ENCODE assay signal across 17 cellular contexts in the genomic region with DNA sequence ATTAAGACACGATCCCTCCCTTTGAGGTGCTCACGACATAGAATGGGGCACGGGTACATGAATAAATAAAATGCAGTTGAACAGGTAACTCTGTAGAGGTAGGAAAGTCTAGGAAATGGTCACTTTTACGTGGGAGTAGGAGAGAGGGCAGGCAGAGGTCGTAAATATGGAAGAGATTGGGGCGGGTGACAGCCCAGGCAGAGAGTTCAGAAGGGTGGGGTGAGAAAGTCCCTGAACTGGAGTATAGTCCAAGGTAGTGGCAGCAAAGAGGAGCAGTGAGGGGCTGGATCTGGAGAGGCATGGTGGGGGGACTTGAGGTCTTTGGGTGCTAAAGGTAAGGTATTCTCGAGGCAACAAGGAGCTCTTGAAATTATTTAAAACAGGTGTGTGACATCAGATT.
DNase-seq lines count a peak whose midpoint lies in the region; ATAC-seq, FAIRE-seq and TF ChIP-seq lines count a peak whose summit lies in the region.
"Had no signal": no experiment of that assay in that cellular context is flagged by ENCODE, and none has a peak within 500 bp of the region (broad histone marks: within the 10 kb centered on the region; RNA-seq: fewer than 3 reads in every experiment).

No MANE protein-coding gene starts in this region.

- no peaks in the 10 kb centered on the region for H3K27me3 ChIP-seq in ascending aorta
- no peaks in the 10 kb centered on the region for H3K27me3 ChIP-seq in hepatocyte
- H3K27me3 ChIP-seq in ovary, result no peaks in the 10 kb centered on the region
- H3K27me3 ChIP-seq in thyroid gland, result no peaks in the 10 kb centered on the region
- H3K27me3 ChIP-seq: foreskin keratinocyte had no signal

- TF ChIP-seq CTCF in ascending aorta (IDR thresholded peaks at IDR 0.05) (no peak), hepatocyte (IDR thresholded peaks at IDR 0.05; ENCODE audit: poor library complexity) (no peak), ovary (IDR thresholded peaks at IDR 0.05) (no peak), thyroid gland (IDR thresholded peaks at IDR 0.05) (no peak)

- H3K36me3 ChIP-seq in ascending aorta (no peaks in the 10 kb centered on the region), hepatocyte (replicated peaks; ENCODE audit: insufficient read depth, low read depth) (no peaks in the 10 kb centered on the region), ovary (no peaks in the 10 kb centered on the region), thyroid gland (no peaks in the 10 kb centered on the region)

- no peak overlapping the region for H3K4me2 ChIP-seq in hepatocyte
- H3K4me2 ChIP-seq: PC-9 had no signal

- no peaks in the 10 kb centered on the region for H3K79me2 ChIP-seq in hepatocyte

- ATAC-seq in GM18858 (IDR thresholded peaks at IDR 0.05; ENCODE audit: unreplicated experiment), result no peak
- no peak for ATAC-seq in GM18502 (IDR thresholded peaks at IDR 0.05; ENCODE audit: poor library complexity, unreplicated experiment)
- ATAC-seq: foreskin keratinocyte; stimulated activated naive CD8-positive, alpha-beta T cell treated with anti-CD3 and anti-CD28 coated beads, Interleukin-15, Interleukin-2, amounts not matched to agents 100 U/mL and 50 U/mL, for 24 hours had no signal

- TF ChIP-seq POLR2A in ovary (IDR thresholded peaks at IDR 0.05) (no peak), thyroid gland (IDR thresholded peaks at IDR 0.05) (no peak), GM12891 (IDR thresholded peaks at IDR 0.05; ENCODE audit: low read depth, low read length) (no peak)

- WGBS in hepatocyte (ENCODE audit: low lambda C conversion rate, missing lambda C conversion rate), result 70% methylated on average over 7 of the region's 7 CpGs
- 65 to 81% (median 77%) methylated on average over 7 of the region's 7 CpGs for WGBS in ovary, 3 donors
- 89 to 92% methylated on average over 7 of the region's 7 CpGs for WGBS in thyroid gland, 2 donors

- H3K27ac ChIP-seq in ascending aorta, result peak overlapping the region; percentile 40 to 72
- H3K27ac ChIP-seq in hepatocyte, result peak overlapping the region; percentile 20
- peak overlapping the region; percentile 69 to 80 for H3K27ac ChIP-seq in ovary
- peak overlapping the region; percentile 16 to 56 (median 55) for H3K27ac ChIP-seq in thyroid gland
- H3K27ac ChIP-seq: foreskin keratinocyte, PC-9 had no signal

- peaks cover 0 to 6% of the 10 kb centered on the region in 2 donors for H3K4me1 ChIP-seq in ascending aorta
- H3K4me1 ChIP-seq in hepatocyte (ENCODE audit: insufficient read depth), result no peaks in the 10 kb centered on the region
- H3K4me1 ChIP-seq in ovary (ENCODE audit: insufficient read depth), result peaks cover 7% of the 10 kb centered on the region
- H3K4me1 ChIP-seq in thyroid gland, result peaks cover 0 to 7% of the 10 kb centered on the region in 2 donors
- H3K4me1 ChIP-seq: foreskin keratinocyte had no signal

- DNase-seq in ascending aorta (ENCODE audit: low spot score in 2 of 2) (no peak), hepatocyte (ENCODE audit: low spot score) (no peak), ovary (peak in 1 of 5 donors; percentile 17), thyroid gland (no peak), GM12891 (ENCODE audit: insufficient read length, low spot score) (no peak), activated gamma-delta T cell (lab: John Stamatoyannopoulos, UW) (no peak)
- DNase-seq: activated CD4-positive, alpha-beta T cell treated with anti-CD3 and anti-CD28 coated beads, Interleukin-2, amount 50 U/mL, for 48 hours; activated naive CD8-positive, alpha-beta T cell treated with anti-CD3 and anti-CD28 coated beads, Interleukin-2, amount 10 ng/mL, durations not matched to agents 7 days and 5 days; activated T-cell treated with anti-CD3 and anti-CD28 coated beads, Interleukin-2, amount 50 U/mL, for 24 hours; central memory CD4-positive, alpha-beta T cell; foreskin keratinocyte; NCI-H524 treated with DMSO at 0.1 percent for 48 hours; PC-9; stimulated activated CD4-positive, alpha-beta T cell treated with anti-CD3 and anti-CD28 coated beads, Interleukin-15, amount 100 ng/mL, for 24 hours; stimulated activated naive CD8-positive, alpha-beta T cell treated with anti-CD3 and anti-CD28 coated beads, Interleukin-15, Interleukin-2, amounts not matched to agents 100 U/mL and 50 U/mL, for 24 hours had no signal

- intact Hi-C loops in ascending aorta (cut with DNase I), result no loop called here
- intact Hi-C loops in ovary (cut with DNase I), result no loop called here
- intact Hi-C loops in thyroid gland (cut with DNase I), result no loop called here

- H3K4me3 ChIP-seq in ascending aorta, result no peak overlapping the region
- no peak overlapping the region for H3K4me3 ChIP-seq in hepatocyte
- no peak overlapping the region for H3K4me3 ChIP-seq in ovary
- no peak overlapping the region for H3K4me3 ChIP-seq in thyroid gland (replicated peaks in 1 of 3)
- H3K4me3 ChIP-seq: PC-9 had no signal

- H3K9me2 ChIP-seq in hepatocyte (replicated peaks; ENCODE audit: insufficient read depth), result no peaks in the 10 kb centered on the region

- TF ChIP-seq EP300 in ovary (IDR thresholded peaks at IDR 0.05), result no peak

- H3K9me3 ChIP-seq in ascending aorta (peaks cover 4 to 18% of the 10 kb centered on the region in 2 donors), hepatocyte (ENCODE audit: low read depth) (no peaks in the 10 kb centered on the region), ovary (no peaks in the 10 kb centered on the region), thyroid gland (no peaks in the 10 kb centered on the region)

- H4K20me1 ChIP-seq in hepatocyte (ENCODE audit: insufficient read depth, poor library complexity, severe bottlenecking), result no peaks in the 10 kb centered on the region

- FAIRE-seq in GM12891 (lab: Jason Lieb, UNC), result no peak

- H2AFZ ChIP-seq in hepatocyte, result no peak overlapping the region
- H2AFZ ChIP-seq: PC-9 had no signal

TF ChIP-seq in GM12891, 5 proteins besides CTCF, POLR2A, EP300 and RAD21:
- TF ChIP-seq PAX5 (IDR thresholded peaks at IDR 0.05; ENCODE audit: insufficient read depth, low read length, severe bottlenecking) (no peak), SPI1 (IDR thresholded peaks at IDR 0.05; ENCODE audit: low read depth, low read length) (no peak), POLR2AphosphoS5 (IDR thresholded peaks at IDR 0.05; ENCODE audit: low read depth, low read length) (no peak), TAF1 (IDR thresholded peaks at IDR 0.05; ENCODE audit: low read depth, low read length) (no peak), POU2F2 (IDR thresholded peaks at IDR 0.05; ENCODE audit: low read depth, low read length) (no peak)

Comparison
In these comparisons a context has a peak if more than half of its experiments do, and no peak if none do; other contexts are left out.
1. H3K27ac ChIP-seq: peak in every context shown above with its lines; median percentile 74 in ovary; 56 in ascending aorta; 55 in thyroid gland; 20 in hepatocyte.